Comparison of ENCODE assay signal across 1 cellular context in the genomic region with DNA sequence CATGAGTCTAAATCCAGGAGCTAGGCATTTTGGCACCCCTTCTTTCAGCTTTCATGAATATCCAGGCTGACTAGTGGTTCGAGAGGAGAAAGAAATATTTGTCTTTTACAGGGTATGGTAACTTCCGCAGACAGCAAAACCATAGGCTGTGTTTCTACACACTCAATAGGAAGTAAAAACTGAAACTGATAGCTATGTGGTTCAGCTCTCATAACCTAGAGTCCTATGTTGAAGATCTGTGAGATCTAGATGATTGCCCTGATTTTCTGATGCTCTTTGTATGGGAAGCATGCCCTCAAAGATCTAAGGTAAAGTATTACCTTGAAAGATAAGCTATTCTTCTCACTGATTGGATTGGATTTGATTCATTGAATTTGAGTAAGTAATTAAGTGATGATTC.
TF ChIP-seq lines count a peak whose summit lies in the region.

No MANE protein-coding gene starts in this region.

TF ChIP-seq in HepG2, 621 proteins besides CTCF, POLR2A, EP300 and RAD21 (continued from another document):
- TF ChIP-seq, protein P1, sequence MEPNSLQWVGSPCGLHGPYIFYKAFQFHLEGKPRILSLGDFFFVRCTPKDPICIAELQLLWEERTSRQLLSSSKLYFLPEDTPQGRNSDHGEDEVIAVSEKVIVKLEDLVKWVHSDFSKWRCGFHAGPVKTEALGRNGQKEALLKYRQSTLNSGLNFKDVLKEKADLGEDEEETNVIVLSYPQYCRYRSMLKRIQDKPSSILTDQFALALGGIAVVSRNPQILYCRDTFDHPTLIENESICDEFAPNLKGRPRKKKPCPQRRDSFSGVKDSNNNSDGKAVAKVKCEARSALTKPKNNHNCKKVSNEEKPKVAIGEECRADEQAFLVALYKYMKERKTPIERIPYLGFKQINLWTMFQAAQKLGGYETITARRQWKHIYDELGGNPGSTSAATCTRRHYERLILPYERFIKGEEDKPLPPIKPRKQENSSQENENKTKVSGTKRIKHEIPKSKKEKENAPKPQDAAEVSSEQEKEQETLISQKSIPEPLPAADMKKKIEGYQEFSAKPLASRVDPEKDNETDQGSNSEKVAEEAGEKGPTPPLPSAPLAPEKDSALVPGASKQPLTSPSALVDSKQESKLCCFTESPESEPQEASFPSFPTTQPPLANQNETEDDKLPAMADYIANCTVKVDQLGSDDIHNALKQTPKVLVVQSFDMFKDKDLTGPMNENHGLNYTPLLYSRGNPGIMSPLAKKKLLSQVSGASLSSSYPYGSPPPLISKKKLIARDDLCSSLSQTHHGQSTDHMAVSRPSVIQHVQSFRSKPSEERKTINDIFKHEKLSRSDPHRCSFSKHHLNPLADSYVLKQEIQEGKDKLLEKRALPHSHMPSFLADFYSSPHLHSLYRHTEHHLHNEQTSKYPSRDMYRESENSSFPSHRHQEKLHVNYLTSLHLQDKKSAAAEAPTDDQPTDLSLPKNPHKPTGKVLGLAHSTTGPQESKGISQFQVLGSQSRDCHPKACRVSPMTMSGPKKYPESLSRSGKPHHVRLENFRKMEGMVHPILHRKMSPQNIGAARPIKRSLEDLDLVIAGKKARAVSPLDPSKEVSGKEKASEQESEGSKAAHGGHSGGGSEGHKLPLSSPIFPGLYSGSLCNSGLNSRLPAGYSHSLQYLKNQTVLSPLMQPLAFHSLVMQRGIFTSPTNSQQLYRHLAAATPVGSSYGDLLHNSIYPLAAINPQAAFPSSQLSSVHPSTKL (CRISPR knock-in tag; IDR thresholded peaks at IDR 0.05), result no peak
- TF ChIP-seq SRSF4 (IDR thresholded peaks at IDR 0.05; ENCODE audit: low read depth, low read length, poor library complexity, severe bottlenecking) (no peak), REL (CRISPR knock-in tag; conservative IDR thresholded peaks at IDR 0.05) (no peak), ZNF446 (CRISPR knock-in tag; IDR thresholded peaks at IDR 0.05) (no peak), SCMH1 (CRISPR knock-in tag; IDR thresholded peaks at IDR 0.05; ENCODE audit: borderline replicate concordance) (no peak)
